19 cellular contexts compared by ENCODE assay signal in the genomic region with DNA sequence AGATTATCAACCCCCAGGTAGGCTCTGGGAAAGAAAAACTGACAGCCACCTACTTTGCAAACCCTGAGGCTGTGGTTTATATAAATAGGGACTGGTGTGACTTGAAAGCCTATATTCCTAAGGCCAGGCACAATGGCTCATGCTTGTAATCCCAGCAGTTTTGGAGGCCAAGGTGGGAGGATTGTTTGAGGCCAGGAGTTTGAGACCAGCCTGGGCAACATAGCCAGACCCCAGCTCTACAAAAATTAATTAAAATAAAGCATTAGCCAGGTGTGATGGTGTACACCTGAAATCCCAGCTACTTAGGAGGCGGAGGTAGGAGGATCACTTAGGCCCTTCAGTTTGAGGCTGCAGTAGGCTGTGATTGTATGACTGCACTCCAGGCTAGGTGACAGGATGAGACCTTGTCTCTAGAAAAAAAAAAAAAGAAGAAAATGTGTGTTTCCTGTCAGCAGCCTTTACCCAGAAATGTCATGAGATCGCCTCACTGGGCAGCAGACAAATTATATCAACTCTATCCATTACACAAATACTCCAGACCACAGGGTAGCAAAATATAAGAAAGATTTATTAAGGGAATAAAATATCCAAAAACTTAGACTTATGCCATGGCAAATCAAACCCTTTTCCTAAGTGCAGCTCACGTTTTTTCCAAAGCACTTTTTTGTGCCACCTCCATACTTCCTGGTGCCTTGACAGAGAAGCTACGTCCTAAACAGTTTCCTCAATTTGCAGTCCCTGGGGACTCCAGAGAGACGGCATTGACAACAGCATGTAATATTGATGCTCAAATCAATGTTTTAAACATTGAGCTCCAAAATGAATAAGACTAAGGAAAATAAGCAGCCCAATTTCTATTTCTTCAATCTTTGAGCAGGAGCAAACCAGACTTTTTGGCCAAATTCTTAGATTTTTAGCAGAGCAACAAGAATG.
DNase-seq lines count a peak whose midpoint lies in the region; ATAC-seq and TF ChIP-seq lines count a peak whose summit lies in the region.
"Had no signal": no experiment of that assay in that cellular context is flagged by ENCODE, and none has a peak within 500 bp of the region (broad histone marks: within the 10 kb centered on the region; RNA-seq: fewer than 3 reads in every experiment).

No MANE protein-coding gene starts in this region.

- H4K20me1 ChIP-seq in IMR-90 (ENCODE audit: insufficient read depth, low read length) = no peaks in the 10 kb centered on the region

- H4K91ac ChIP-seq in IMR-90 (ENCODE audit: insufficient read depth, low read depth, low read length) = no peak overlapping the region; the same call in 1 of the 2 replicates

- peaks cover 7% of the 10 kb centered on the region for H3K36me3 Mint-ChIP-seq in brain
- H3K36me3 Mint-ChIP-seq: CD14-positive monocyte had no signal

- TF ChIP-seq CTCF in IMR-90 (conservative IDR thresholded peaks at IDR 0.05; ENCODE audit: low read depth, low read length) (no peak), brain (conservative IDR thresholded peaks at IDR 0.05) (no peak), spleen (IDR thresholded peaks at IDR 0.05 in 8 of 11, conservative IDR thresholded peaks at IDR 0.05 in 3 of 11) (no peak)

- no peak for TF ChIP-seq RAD21 in IMR-90 (IDR thresholded peaks at IDR 0.05; ENCODE audit: low read length)

- no peak overlapping the region; the same call in 1 of the 2 replicates for H3K18ac ChIP-seq in IMR-90 (ENCODE audit: low read depth, low read length)

- H3K4me3 Mint-ChIP-seq in brain = no peak overlapping the region
- H3K4me3 Mint-ChIP-seq: CD14-positive monocyte, WTC11 had no signal

- BruUV-seq in IMR-90 (replicated peaks; lab: Mats Ljungman, UMichigan) = no TSS peak

- H3K9ac ChIP-seq in IMR-90 (ENCODE audit: low read depth, low read length) = no peak overlapping the region

- H3K23ac ChIP-seq in IMR-90 (ENCODE audit: low read depth, low read length) = no peak overlapping the region

- H3K4ac ChIP-seq in IMR-90 (ENCODE audit: low read depth, low read length) = peak overlapping the region; percentile 42

- dilution Hi-C loops in IMR-90 (cut with HindIII; ENCODE audit: low sequenced_read_pairs, unreplicated experiment) = no loop called here

- peak; percentile 37 for DNase-seq in NCI-H2171 treated with DMSO at 0.1 percent for 48 hours (lab: John Stamatoyannopoulos, UW)
- no peak for DNase-seq in NCI-H2171 (lab: John Stamatoyannopoulos, UW)
- no peak for DNase-seq in IMR-90
- DNase-seq in spleen = no peak
- DNase-seq in GM03348 (ENCODE audit: low spot score) = no peak
- DNase-seq in DMS53 treated with DMSO at 0.1 percent for 48 hours (lab: John Stamatoyannopoulos, UW; ENCODE audit: unreplicated experiment) = no peak
- DNase-seq: 8988T, anterior cingulate cortex, foreskin melanocyte, NCI-H1048, NCI-H2081, NCI-H82, T-helper 2 cell had no signal

- POLR2A ChIA-PET in IMR-90 (lab: Charles Lee; ENCODE audit: unreplicated experiment) = no interaction called here

- H2BK15ac ChIP-seq in IMR-90 (ENCODE audit: low read depth, low read length) = 0 out of 3 replicates have a peak overlapping the region, but pooled peaks have one; percentile 23

- H3K27me3 ChIP-seq in IMR-90 (ENCODE audit: control insufficient read depth, insufficient read depth, low read length) (no peaks in the 10 kb centered on the region), spleen (replicated peaks in 1 of 7) (no peaks in the 10 kb centered on the region)
- H3K27me3 ChIP-seq: left lung, upper lobe of left lung had no signal

- peaks cover 11% of the 10 kb centered on the region for H3K27me3 Mint-ChIP-seq in brain

- no peak overlapping the region for H3K14ac ChIP-seq in IMR-90 (replicated peaks; ENCODE audit: low read depth, low read length)

- H3K4me1 ChIP-seq in IMR-90 (ENCODE audit: control insufficient read depth, insufficient read depth, low read length) = peaks cover 5% of the 10 kb centered on the region
- H3K4me1 ChIP-seq in spleen = peaks cover 0 to 29% (median 3%) of the 10 kb centered on the region in 6 donors
- H3K4me1 ChIP-seq: left lung had no signal

- no peak overlapping the region for H2AFZ ChIP-seq in IMR-90 (replicated peaks; ENCODE audit: low read length, poor library complexity)

- no peak overlapping the region for H2BK120ac ChIP-seq in IMR-90 (ENCODE audit: low read depth, low read length)

- no peak for TF ChIP-seq POLR2A in IMR-90 (IDR thresholded peaks at IDR 0.05; ENCODE audit: low read depth, low read length)
- TF ChIP-seq POLR2A in spleen (IDR thresholded peaks at IDR 0.05) = no peak

- 0 out of 2 replicates have a peak overlapping the region, but pooled peaks have one; percentile 51 for H2BK20ac ChIP-seq in IMR-90 (ENCODE audit: low read depth, low read length)

- H3K36me3 ChIP-seq in IMR-90 (ENCODE audit: control insufficient read depth, insufficient read depth, low read length) = no peaks in the 10 kb centered on the region
- no peaks in the 10 kb centered on the region for H3K36me3 ChIP-seq in spleen
- H3K36me3 ChIP-seq: left lung, upper lobe of left lung had no signal

- no peak overlapping the region for H2AK9ac ChIP-seq in IMR-90 (replicated peaks; ENCODE audit: low read depth, low read length, poor library complexity)

- ATAC-seq in IMR-90 (ENCODE audit: low read depth) (no peak), GM21619 (IDR thresholded peaks at IDR 0.05; ENCODE audit: unreplicated experiment) (no peak)

- H3K4me3 ChIP-seq in IMR-90 (ENCODE audit: insufficient read depth, low read depth, low read length) = no peak overlapping the region
- no peak overlapping the region for H3K4me3 ChIP-seq in spleen
- H3K4me3 ChIP-seq: left lung, upper lobe of left lung had no signal

- peak overlapping the region; percentile 22 to 86 (median 38) for H3K27ac Mint-ChIP-seq in brain

- CTCF ChIA-PET in IMR-90 (lab: Yijun Ruan, JAX) = no interaction called here

- H4K5ac ChIP-seq in IMR-90 (ENCODE audit: low read depth, low read length) = no peak overlapping the region; the same call in 1 of the 2 replicates

- H2BK5ac ChIP-seq in IMR-90 (ENCODE audit: low read depth, low read length, poor library complexity, severe bottlenecking) = no peak overlapping the region

- no peak overlapping the region for H3K4me2 ChIP-seq in IMR-90 (ENCODE audit: low read depth, low read length)

- intact Hi-C loops in IMR-90 (cut with micrococcal nuclease) (no loop called here), spleen (cut with DNase I; ENCODE audit: low total_unique reads) (no loop called here)

- WGBS in IMR-90 (ENCODE audit: extremely low coverage in 2 of 2, insufficient read length in 1 of 2), 2 experiments = no CpG with 5 or more reads among the region's 5 CpGs
- WGBS in spleen, 5 donors = 53 to 68% (median 60%) methylated on average over 5 of the region's 5 CpGs

- H3K27ac ChIP-seq in IMR-90 (ENCODE audit: insufficient read depth, low read length) = no peak overlapping the region
- peak overlapping the region; percentile 6 to 90 (median 74) for H3K27ac ChIP-seq in spleen
- H3K27ac ChIP-seq: left lung had no signal

- H3K9me3 Mint-ChIP-seq in brain = peaks cover 22 to 36% (median 29%) of the 10 kb centered on the region in 5 experiments

- H3K9me3 ChIP-seq in IMR-90 (ENCODE audit: control insufficient read depth, insufficient read depth, low read length) (0 out of 2 replicates have a peak, but pooled peaks cover 3% of the 10 kb centered on the region), spleen (peaks cover 0 to 44% (median 17%) of the 10 kb centered on the region in 8 donors)
- H3K9me3 ChIP-seq: left lung, upper lobe of left lung had no signal

- H3K56ac ChIP-seq in IMR-90 (ENCODE audit: extremely low read depth, insufficient read depth, low read length) = no peak overlapping the region

- H3K79me1 ChIP-seq in IMR-90 (ENCODE audit: low read depth in 1 of 2, low read length in 2 of 2) = no peaks in the 10 kb centered on the region

- H2AK5ac ChIP-seq in IMR-90 (ENCODE audit: low read depth, low read length) = no peak overlapping the region

- no peak overlapping the region for H4K8ac ChIP-seq in IMR-90 (ENCODE audit: low read depth in 2 of 2, low read length in 2 of 2)

- H3K4me1 Mint-ChIP-seq in brain = peaks cover 23% of the 10 kb centered on the region

- in situ Hi-C loops in IMR-90 (cut with MboI; ENCODE audit: low sequenced_read_pairs) = no loop called here

- 0 out of 2 replicates have a peak, but pooled peaks cover 3% of the 10 kb centered on the region for H3K9me1 ChIP-seq in IMR-90 (ENCODE audit: insufficient read depth, low read length)

TF ChIP-seq in IMR-90, 13 proteins besides CTCF, POLR2A, EP300 and RAD21:
- TF ChIP-seq MXI1 (IDR thresholded peaks at IDR 0.05; ENCODE audit: borderline replicate concordance, low read depth, low read length) (no peak), CEBPB (IDR thresholded peaks at IDR 0.05; ENCODE audit: low read depth, low read length) (no peak), SMC3 (IDR thresholded peaks at IDR 0.05; ENCODE audit: low read depth, low read length) (no peak), MAZ (IDR thresholded peaks at IDR 0.05; ENCODE audit: borderline replicate concordance, low read depth, low read length) (no peak), RFX5 (IDR thresholded peaks at IDR 0.05; ENCODE audit: low read depth, low read length) (no peak), NFE2L2 (IDR thresholded peaks at IDR 0.05; ENCODE audit: low read depth, low read length) (no peak), MAFK (IDR thresholded peaks at IDR 0.05; ENCODE audit: low read depth, low read length) (no peak), CHD1 (IDR thresholded peaks at IDR 0.05; ENCODE audit: low read depth, low read length) (no peak), FOS (IDR thresholded peaks at IDR 0.05; ENCODE audit: low read depth, low read length) (no peak)
- TF ChIP-seq, protein P1, sequence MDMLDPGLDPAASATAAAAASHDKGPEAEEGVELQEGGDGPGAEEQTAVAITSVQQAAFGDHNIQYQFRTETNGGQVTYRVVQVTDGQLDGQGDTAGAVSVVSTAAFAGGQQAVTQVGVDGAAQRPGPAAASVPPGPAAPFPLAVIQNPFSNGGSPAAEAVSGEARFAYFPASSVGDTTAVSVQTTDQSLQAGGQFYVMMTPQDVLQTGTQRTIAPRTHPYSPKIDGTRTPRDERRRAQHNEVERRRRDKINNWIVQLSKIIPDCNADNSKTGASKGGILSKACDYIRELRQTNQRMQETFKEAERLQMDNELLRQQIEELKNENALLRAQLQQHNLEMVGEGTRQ (IDR thresholded peaks at IDR 0.05; ENCODE audit: low read depth, low read length) = no peak
